In genomic region chr3:54146383-54147239, GRCh38 we compare ENCODE assay signal across 8 cellular contexts. TPM values are rescaled to one million over a fixed set of nuclear protein-coding genes. Genes with fewer than 3 reads are reported as not detected.
DNase-seq lines count a peak whose midpoint lies in the region; ATAC-seq and TF ChIP-seq lines count a peak whose summit lies in the region.

No MANE protein-coding gene starts in this region.

- H3K9me3 ChIP-seq in transverse colon = no peaks in the 10 kb centered on the region
- no peaks in the 10 kb centered on the region for H3K9me3 ChIP-seq in naive thymus-derived CD4-positive, alpha-beta T cell (ENCODE audit: control insufficient read depth in 2 of 3, low read length in 3 of 3)

- CTCF ChIA-PET in naive thymus-derived CD4-positive, alpha-beta T cell (lab: Charles Lee) = no interaction called here

- peaks cover 0 to 44% (median 17%) of the 10 kb centered on the region in 5 donors for H3K27me3 Mint-ChIP-seq in naive thymus-derived CD4-positive, alpha-beta T cell

- H3K27me3 ChIP-seq in transverse colon = peaks cover 4% of the 10 kb centered on the region
- H3K27me3 ChIP-seq in naive thymus-derived CD4-positive, alpha-beta T cell (ENCODE audit: control insufficient read depth in 2 of 2, insufficient read depth in 2 of 2, low read length in 2 of 2) = no peaks in the 10 kb centered on the region

- H3K36me3 Mint-ChIP-seq in naive thymus-derived CD4-positive, alpha-beta T cell = no peaks in the 10 kb centered on the region

- in situ Hi-C loops in transverse colon (cut with MboI; ENCODE audit: low pct_ligation_motif_present in 1 of 4, low pct_unique_long_range_greater_than_20kb in 1 of 4, low sequenced_read_pairs in 3 of 4) = loop anchor here in 1 of 4 donors (10.0 kb wide), 1 partner anchor 228 kb away; no protein-coding TSS in a partner anchor

- DNase-seq in NCI-H1092 (lab: John Stamatoyannopoulos, UW) = peak; percentile 12
- peak in 53 of 58 donors; percentile 8 to 73 (median 37) for DNase-seq in anterior cingulate cortex (lab: John Stamatoyannopoulos, UW)
- DNase-seq in islet precursor cell = peak; percentile 80
- peak; percentile 41 for DNase-seq in transverse colon
- DNase-seq in activated CD4-positive, CD25-positive, alpha-beta regulatory T cell treated with anti-CD3 and anti-CD28 coated beads, Interleukin-2, amount 50 U/mL, for 72 hours = no peak
- no peak for DNase-seq in naive thymus-derived CD4-positive, alpha-beta T cell

- intact Hi-C loops in transverse colon (cut with DNase I; ENCODE audit: low total_unique reads) = no loop called here
- intact Hi-C loops in naive thymus-derived CD4-positive, alpha-beta T cell (cut with micrococcal nuclease) = no loop called here

- H3K27ac Mint-ChIP-seq in naive thymus-derived CD4-positive, alpha-beta T cell = no peak overlapping the region

- H3K4me1 Mint-ChIP-seq in naive thymus-derived CD4-positive, alpha-beta T cell = no peaks in the 10 kb centered on the region

- no peak overlapping the region for H3K4me3 Mint-ChIP-seq in naive thymus-derived CD4-positive, alpha-beta T cell

- H3K36me3 ChIP-seq in transverse colon = no peaks in the 10 kb centered on the region
- H3K36me3 ChIP-seq in naive thymus-derived CD4-positive, alpha-beta T cell (ENCODE audit: control insufficient read depth in 2 of 3, insufficient read depth in 3 of 3, low read length in 3 of 3) = no peaks in the 10 kb centered on the region

- H3K9me3 Mint-ChIP-seq in naive thymus-derived CD4-positive, alpha-beta T cell = peaks cover 0 to 4% (median 0%) of the 10 kb centered on the region in 11 donors

- POLR2A ChIA-PET in naive thymus-derived CD4-positive, alpha-beta T cell (lab: Charles Lee) = no interaction called here

- no peak for TF ChIP-seq EP300 in transverse colon (IDR thresholded peaks at IDR 0.05; ENCODE audit: low read depth)

- H3K4me3 ChIP-seq in GM12875 (ENCODE audit: low read depth, low read length) (no peak overlapping the region), transverse colon (no peak overlapping the region)
- H3K4me3 ChIP-seq in naive thymus-derived CD4-positive, alpha-beta T cell (ENCODE audit: low read length) = no peak overlapping the region

- WGBS in transverse colon (ENCODE audit: low coverage in 1 of 2), 2 donors = 0 to 16% methylated on average over 3 to 15 of the region's 15 CpGs

- H3K4me1 ChIP-seq in transverse colon = no peaks in the 10 kb centered on the region
- H3K4me1 ChIP-seq in naive thymus-derived CD4-positive, alpha-beta T cell (ENCODE audit: control insufficient read depth in 2 of 2, insufficient read depth in 2 of 2, low read length in 2 of 2) = no peaks in the 10 kb centered on the region

- no peak overlapping the region for H3K27ac ChIP-seq in transverse colon
- no peak overlapping the region for H3K27ac ChIP-seq in naive thymus-derived CD4-positive, alpha-beta T cell (ENCODE audit: low read depth, low read length)

- peak; percentile 54 for TF ChIP-seq CTCF in GM12875 (IDR thresholded peaks at IDR 0.05; ENCODE audit: borderline replicate concordance, insufficient read depth, low read depth, low read length)
- peak; percentile 46 to 72 (median 67) for TF ChIP-seq CTCF in transverse colon (IDR thresholded peaks at IDR 0.05)

- no peak for ATAC-seq in naive thymus-derived CD4-positive, alpha-beta T cell
- ATAC-seq in GM21619 (IDR thresholded peaks at IDR 0.05; ENCODE audit: unreplicated experiment) = no peak

- TF ChIP-seq POLR2A in transverse colon (IDR thresholded peaks at IDR 0.05) = no peak

RNA-seq across cellular contexts. Expression of gene CACNA2D3, which starts 24.3 kb away (rescaled TPM):
- 1 to 10 TPM in 2 of 4 donors, under 1 TPM in 2; 0.55 to 3.4 (median 1.6) TPM for total RNA-seq in transverse colon
- 1 to 10 TPM in 1 of 5 experiments, under 1 TPM in 1, not detected in 3; 0.27 to 4.1 TPM for total RNA-seq in naive thymus-derived CD4-positive, alpha-beta T cell
- polyA plus RNA-seq in naive thymus-derived CD4-positive, alpha-beta T cell = not detected

Comparison
In these comparisons a context has a peak if more than half of its experiments do, and no peak if none do; other contexts are left out.
1. DNase-seq: peak in NCI-H1092 (single experiment), anterior cingulate cortex (53 of 58), islet precursor cell (single experiment) and transverse colon (single experiment); none in activated CD4-positive, CD25-positive, alpha-beta regulatory T cell treated with anti-CD3 and anti-CD28 coated beads, Interleukin-2, amount 50 U/mL, for 72 hours (single experiment) and naive thymus-derived CD4-positive, alpha-beta T cell (0 of 9).